1 cellular context compared by ENCODE assay signal in genomic region chr3:169145551-169145950, GRCh38.
TF ChIP-seq lines count a peak whose summit lies in the region.

No MANE protein-coding gene starts in this region.

TF ChIP-seq in WTC11, 78 proteins besides CTCF, POLR2A, EP300 and RAD21 (continued from another document):
- TF ChIP-seq ARID4B (CRISPR knock-in tag; IDR thresholded peaks at IDR 0.05; ENCODE audit: borderline replicate concordance), result no peak
- TF ChIP-seq RELA (CRISPR knock-in tag; IDR thresholded peaks at IDR 0.05; ENCODE audit: borderline replicate concordance), result no peak
- TF ChIP-seq ZNF396 (CRISPR knock-in tag; IDR thresholded peaks at IDR 0.05; ENCODE audit: borderline replicate concordance), result no peak
- TF ChIP-seq IRF2 (CRISPR knock-in tag; IDR thresholded peaks at IDR 0.05; ENCODE audit: borderline replicate concordance, low read depth), result no peak
- no peak for TF ChIP-seq ZNF416 (CRISPR knock-in tag; IDR thresholded peaks at IDR 0.05)
- no peak for TF ChIP-seq FOXK1 (CRISPR knock-in tag; IDR thresholded peaks at IDR 0.05)
- TF ChIP-seq ESRRA (CRISPR knock-in tag; IDR thresholded peaks at IDR 0.05; ENCODE audit: borderline replicate concordance), result no peak
- TF ChIP-seq ZNF232 (CRISPR knock-in tag; IDR thresholded peaks at IDR 0.05), result no peak
